ENCODE assay signal across 29 cellular contexts in the genomic region with DNA sequence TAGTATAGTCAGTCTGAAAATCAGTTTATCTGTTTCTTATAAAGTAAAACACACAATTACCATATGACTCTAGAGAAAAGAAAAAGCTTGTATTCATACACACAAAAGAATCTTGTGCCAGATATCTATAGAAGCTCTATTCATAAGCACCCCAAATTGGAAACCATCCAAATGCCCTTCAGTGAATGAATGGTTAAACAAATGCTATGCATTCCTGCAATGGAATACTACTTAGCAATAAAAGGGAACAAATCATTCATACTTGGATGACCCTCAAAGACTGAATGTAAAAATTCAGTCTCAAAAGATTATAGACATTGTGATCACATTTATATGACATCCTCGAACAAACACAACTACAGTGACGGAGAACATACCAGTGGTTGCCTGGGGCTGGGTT.
"Had no signal": no experiment of that assay in that cellular context is flagged by ENCODE, and none has a peak within 500 bp of the region (broad histone marks: within the 10 kb centered on the region; RNA-seq: fewer than 3 reads in every experiment).

No MANE protein-coding gene starts in this region.

- DNase-seq: effector CD8-positive, alpha-beta T cell; endodermal cell; foreskin fibroblast; heart left ventricle; hippocampal formation; immature natural killer cell; islet precursor cell; kidney glomerular epithelial cell; left colon; left ventricle myocardium inferior; lower lobe of right lung; natural killer cell; occipital lobe; ovary; posterior cingulate gyrus; psoas muscle; right cardiac atrium; sigmoid colon; stimulated activated CD4-positive, alpha-beta T cell treated with anti-CD3 and anti-CD28 coated beads, Interleukin-2, amount 100 ng/mL, for 24 hours; stimulated activated CD4-positive, alpha-beta T cell treated with anti-CD3 and anti-CD28 coated beads, Interleukin-4, amount 100 ng/mL, for 24 hours; stimulated activated naive CD4-positive, alpha-beta T cell treated with Interleukin-2 at 50 U/mL for 16 hours; stomach; thyroid gland; trophoblast cell had no signal

- H3K4me1 ChIP-seq: gastroesophageal sphincter, heart left ventricle, left ventricle myocardium inferior, lower lobe of right lung, psoas muscle, stomach, thyroid gland, vagina had no signal

- ATAC-seq: esophagus mucosa; gastroesophageal sphincter; heart left ventricle; left colon; lower lobe of right lung; natural killer cell; psoas muscle; right cardiac atrium; stimulated activated effector memory CD8-positive, alpha-beta T cell treated with anti-CD3 and anti-CD28 coated beads, Interleukin-12 subunit alpha, Interleukin-12 subunit beta, amount 100 ng/mL, for 72 hours had no signal

- H3K36me3 ChIP-seq: gastroesophageal sphincter, heart left ventricle, left ventricle myocardium inferior, lower lobe of right lung, ovary, sigmoid colon, stomach, thyroid gland, vagina had no signal

- H3K4me3 ChIP-seq: gastroesophageal sphincter, heart left ventricle, left ventricle myocardium inferior, lower lobe of right lung, ovary, psoas muscle, sigmoid colon, stomach, thyroid gland, vagina had no signal

- H3K9me3 ChIP-seq: gastroesophageal sphincter, heart left ventricle, left ventricle myocardium inferior, lower lobe of right lung, ovary, psoas muscle, sigmoid colon, stomach, thyroid gland, vagina had no signal

- H3K27me3 ChIP-seq: gastroesophageal sphincter, heart left ventricle, ovary, sigmoid colon, stomach, thyroid gland, vagina had no signal

- H3K27ac ChIP-seq: epithelial cell of prostate, gastroesophageal sphincter, heart left ventricle, left ventricle myocardium inferior, lower lobe of right lung, ovary, psoas muscle, sigmoid colon, stomach, thyroid gland, vagina had no signal
